Comparison of ENCODE assay signal across 8 cellular contexts in the genomic region with DNA sequence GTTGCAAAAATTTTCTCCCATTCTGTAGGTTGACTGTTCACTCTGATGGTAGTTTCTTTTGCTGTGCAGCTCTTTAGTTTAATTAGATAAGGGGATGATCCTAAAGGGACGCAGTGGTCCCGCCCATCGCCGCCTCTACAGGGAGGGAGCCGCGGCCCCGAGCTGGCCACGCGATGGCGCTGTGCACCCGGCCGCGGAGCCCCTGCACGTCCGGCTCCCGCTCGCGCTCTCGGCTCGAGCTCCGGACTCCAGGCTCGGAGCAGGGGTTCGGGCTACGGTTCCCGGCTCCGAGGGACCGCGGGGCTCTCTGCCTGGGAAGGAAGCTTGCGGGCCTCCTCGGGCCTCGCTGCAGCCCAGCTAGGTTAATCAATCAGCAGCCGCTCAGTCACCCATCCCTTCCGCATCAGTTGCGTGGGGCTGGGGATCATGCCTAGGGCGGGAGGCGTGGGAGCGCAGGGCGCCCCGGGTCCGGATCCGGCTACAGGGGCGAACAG.
DNase-seq lines count a peak whose midpoint lies in the region; ATAC-seq and TF ChIP-seq lines count a peak whose summit lies in the region.

No MANE protein-coding gene starts in this region.

- peak overlapping the region; percentile 26 for H3K4me3 ChIP-seq in CD8-positive, alpha-beta memory T cell (ENCODE audit: low read length)
- peak overlapping the region; percentile 38 to 61 (median 46) for H3K4me3 ChIP-seq in esophagus muscularis mucosa

- 0% methylated on average over 3 of the region's 42 CpGs for WGBS in esophagus muscularis mucosa

- no peak overlapping the region for H3K27ac ChIP-seq in CD8-positive, alpha-beta memory T cell (ENCODE audit: low read depth, low read length)
- peak overlapping the region in 1 of 4 donors; percentile 22 for H3K27ac ChIP-seq in esophagus muscularis mucosa (replicated peaks in 1 of 4)

- ATAC-seq in GM21619 (IDR thresholded peaks at IDR 0.05; ENCODE audit: unreplicated experiment), result peak; percentile 89
- peak; percentile 80 to 81 for ATAC-seq in naive B cell (ENCODE audit: low read depth in 2 of 2)

- H3K4me1 Mint-ChIP-seq in CD8-positive, alpha-beta memory T cell, result peaks cover 0 to 10% (median 4%) of the 10 kb centered on the region in 3 donors
- H3K4me1 Mint-ChIP-seq in naive B cell, result peaks cover 0 to 11% (median 8%) of the 10 kb centered on the region in 3 donors

- CTCF ChIA-PET in CD8-positive, alpha-beta memory T cell (lab: Charles Lee), result interaction anchor here (0.6 to 1.6 kb wide), 6 partner anchors 9 to 938 kb away, joined by 3 to 6 read pairs (median 3); no protein-coding TSS in a partner anchor

- peaks cover 0 to 3% (median 0%) of the 10 kb centered on the region in 3 donors for H3K36me3 Mint-ChIP-seq in CD8-positive, alpha-beta memory T cell
- peaks cover 0 to 7% of the 10 kb centered on the region in 2 donors for H3K36me3 Mint-ChIP-seq in naive B cell

- peaks cover 5% of the 10 kb centered on the region for H3K4me1 ChIP-seq in CD8-positive, alpha-beta memory T cell (ENCODE audit: insufficient read depth, low read length)
- H3K4me1 ChIP-seq in esophagus muscularis mucosa, result peaks cover 11 to 31% (median 26%) of the 10 kb centered on the region in 4 donors

- H3K36me3 ChIP-seq in CD8-positive, alpha-beta memory T cell (ENCODE audit: insufficient read depth, low read length), result no peaks in the 10 kb centered on the region
- no peaks in the 10 kb centered on the region for H3K36me3 ChIP-seq in esophagus muscularis mucosa

- POLR2A ChIA-PET in CD8-positive, alpha-beta memory T cell (lab: Charles Lee), result no interaction called here

- DNase-seq in CD8-positive, alpha-beta memory T cell, result peak; percentile 21 to 54 (median 34)
- DNase-seq in LHCN-M2 (ENCODE audit: low read depth) (peak; percentile 50), activated T-cell treated with anti-CD3 and anti-CD28 coated beads for 48 hours (ENCODE audit: low read depth) (peak; percentile 70), esophagus muscularis mucosa (ENCODE audit: extremely low spot score) (no peak), naive B cell (peak; percentile 8), NCI-H1417 (lab: John Stamatoyannopoulos, UW) (no peak)
- peak; percentile 35 for DNase-seq in stimulated activated naive CD4-positive, alpha-beta T cell treated with Interleukin-2 at 50 U/mL for 16 hours (lab: John Stamatoyannopoulos, UW)

- peaks cover 13% of the 10 kb centered on the region for H3K27me3 ChIP-seq in CD8-positive, alpha-beta memory T cell (ENCODE audit: insufficient read depth, low read length, poor library complexity, severe bottlenecking)
- peaks cover 0 to 15% (median 1%) of the 10 kb centered on the region in 4 donors for H3K27me3 ChIP-seq in esophagus muscularis mucosa

- TF ChIP-seq CTCF in esophagus muscularis mucosa (IDR thresholded peaks at IDR 0.05), result peak in 2 of 3 experiments; percentile 87 to 93

- TF ChIP-seq POLR2A in esophagus muscularis mucosa (IDR thresholded peaks at IDR 0.05; ENCODE audit: low read depth), result no peak

- H3K9me3 ChIP-seq in CD8-positive, alpha-beta memory T cell (ENCODE audit: low read length), result no peaks in the 10 kb centered on the region
- H3K9me3 ChIP-seq in esophagus muscularis mucosa, result peaks cover 0 to 9% (median 3%) of the 10 kb centered on the region in 4 donors

- peaks cover 0 to 9% (median 0%) of the 10 kb centered on the region in 5 donors for H3K9me3 Mint-ChIP-seq in CD8-positive, alpha-beta memory T cell
- H3K9me3 Mint-ChIP-seq in naive B cell, result peaks cover 0 to 16% (median 7%) of the 10 kb centered on the region in 7 donors

- H3K27ac Mint-ChIP-seq in CD8-positive, alpha-beta memory T cell, result no peak overlapping the region
- H3K27ac Mint-ChIP-seq in naive B cell, result peak overlapping the region in 1 of 6 donors; percentile 69

- peak overlapping the region in 5 of 7 donors; percentile 15 to 59 (median 53) for H3K4me3 Mint-ChIP-seq in CD8-positive, alpha-beta memory T cell
- peak overlapping the region in 6 of 8 donors; percentile 3 to 80 (median 49) for H3K4me3 Mint-ChIP-seq in naive B cell

- TF ChIP-seq EP300 in esophagus muscularis mucosa (IDR thresholded peaks at IDR 0.05), result no peak

- peaks cover 17 to 52% of the 10 kb centered on the region in 2 donors for H3K27me3 Mint-ChIP-seq in CD8-positive, alpha-beta memory T cell
- H3K27me3 Mint-ChIP-seq in naive B cell, result peaks cover 37 to 71% (median 52%) of the 10 kb centered on the region in 3 donors

- intact Hi-C loops in esophagus muscularis mucosa (cut with DNase I), result no loop called here

Comparison
In these comparisons a context has a peak if more than half of its experiments do, and no peak if none do; other contexts are left out.
1. DNase-seq: peak in CD8-positive, alpha-beta memory T cell (5 of 5), LHCN-M2 (single experiment), activated T-cell treated with anti-CD3 and anti-CD28 coated beads for 48 hours (single experiment), naive B cell (single experiment) and stimulated activated naive CD4-positive, alpha-beta T cell treated with Interleukin-2 at 50 U/mL for 16 hours (single experiment); none in esophagus muscularis mucosa (single experiment) and NCI-H1417 (0 of 3).